Comparison of ENCODE assay signal across 9 cellular contexts in the genomic region with DNA sequence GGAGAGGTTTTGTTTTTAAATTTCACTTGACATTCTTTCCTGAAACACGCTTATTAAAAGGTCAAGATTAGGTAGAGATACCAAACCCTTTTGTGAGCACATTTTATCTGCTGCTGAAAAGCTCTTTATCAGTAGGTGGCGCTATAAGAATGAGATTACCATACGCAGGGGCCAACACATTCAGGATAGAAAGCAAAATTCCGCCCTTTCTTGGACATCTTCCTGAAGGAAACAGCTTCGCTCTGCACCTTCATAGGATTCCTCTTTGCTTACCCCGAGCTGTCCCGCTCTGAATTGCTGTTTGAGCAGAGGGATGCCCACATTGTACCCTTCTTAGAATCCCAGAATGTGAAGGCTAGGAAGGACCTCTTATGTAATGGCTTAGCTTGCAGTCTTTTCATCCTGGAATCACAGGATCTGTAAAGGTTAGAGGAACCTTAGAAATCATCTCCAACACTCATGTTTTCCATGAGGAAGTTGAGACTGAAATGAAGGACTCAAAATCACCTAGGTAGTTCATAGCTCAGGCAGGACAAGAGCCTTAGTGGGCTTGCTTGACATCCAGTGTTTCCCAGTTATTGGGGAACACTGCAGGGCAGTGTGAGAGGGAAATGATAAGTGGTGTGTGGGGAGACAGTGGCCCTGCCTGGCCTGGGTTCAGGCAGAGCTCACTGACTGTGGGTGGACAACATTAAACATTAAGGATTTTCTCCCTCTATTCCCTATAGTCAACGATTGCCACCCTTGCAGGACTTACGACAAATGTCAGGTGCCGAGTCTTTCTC. TPM values are rescaled to one million over a fixed set of nuclear protein-coding genes. Genes with fewer than 3 reads are reported as not detected.
DNase-seq lines count a peak whose midpoint lies in the region; ATAC-seq and TF ChIP-seq lines count a peak whose summit lies in the region.
"Had no signal": no experiment of that assay in that cellular context is flagged by ENCODE, and none has a peak within 500 bp of the region (broad histone marks: within the 10 kb centered on the region; RNA-seq: fewer than 3 reads in every experiment).

No MANE protein-coding gene starts in this region.

- peak overlapping the region; percentile 73 for H2AFZ ChIP-seq in GM23338

- no peak for ATAC-seq in CD4-positive, CD25-positive, alpha-beta regulatory T cell (ENCODE audit: low read depth in 2 of 2)
- ATAC-seq in GM23338 (peak; percentile 66), HG03469 (IDR thresholded peaks at IDR 0.05; ENCODE audit: unreplicated experiment) (no peak)

- peaks cover 16% of the 10 kb centered on the region for H3K9me2 ChIP-seq in GM23338 (ENCODE audit: insufficient read depth)

- no peaks in the 10 kb centered on the region for H3K36me3 ChIP-seq in CD4-positive, CD25-positive, alpha-beta regulatory T cell (ENCODE audit: control insufficient read depth, insufficient read depth, low read length)
- H3K36me3 ChIP-seq in GM23338 (ENCODE audit: insufficient read depth), result no peaks in the 10 kb centered on the region

- no peaks in the 10 kb centered on the region for H3K4me1 Mint-ChIP-seq in CD4-positive, CD25-positive, alpha-beta regulatory T cell
- H3K4me1 Mint-ChIP-seq in GM23338, result peaks cover 27% of the 10 kb centered on the region; the same call in 2 of the 3 replicates
- peaks cover 3% of the 10 kb centered on the region for H3K4me1 Mint-ChIP-seq in activated T-cell treated with anti-CD3 and anti-CD28 coated beads, Interleukin-2, amount 50 U/mL, for 24 hours (ENCODE audit: low read depth)
- H3K4me1 Mint-ChIP-seq: IgD-negative memory B cell had no signal

- H3K27me3 Mint-ChIP-seq in CD4-positive, CD25-positive, alpha-beta regulatory T cell, result peaks cover 8% of the 10 kb centered on the region
- no peaks in the 10 kb centered on the region for H3K27me3 Mint-ChIP-seq in GM23338 (ENCODE audit: insufficient read depth, low read depth, poor library complexity)
- H3K27me3 Mint-ChIP-seq in activated T-cell treated with anti-CD3 and anti-CD28 coated beads, Interleukin-2, amount 50 U/mL, for 24 hours, result no peaks in the 10 kb centered on the region

- H3K79me2 ChIP-seq in GM23338 (replicated peaks; ENCODE audit: insufficient read depth), result no peaks in the 10 kb centered on the region

- no peaks in the 10 kb centered on the region; the same call in 1 of the 2 replicates for H3F3A ChIP-seq in GM23338 (replicated peaks; ENCODE audit: low read depth)

- no peaks in the 10 kb centered on the region for H3K9me3 Mint-ChIP-seq in CD4-positive, CD25-positive, alpha-beta regulatory T cell
- H3K9me3 Mint-ChIP-seq in GM23338, result no peaks in the 10 kb centered on the region; the same call in 2 of the 3 replicates
- H3K9me3 Mint-ChIP-seq in activated T-cell treated with anti-CD3 and anti-CD28 coated beads, Interleukin-2, amount 50 U/mL, for 24 hours, result no peaks in the 10 kb centered on the region

- H3K9me3 ChIP-seq in CD4-positive, CD25-positive, alpha-beta regulatory T cell (ENCODE audit: control insufficient read depth in 2 of 2, low read length in 2 of 2), result no peaks in the 10 kb centered on the region

- H3K27me3 ChIP-seq in CD4-positive, CD25-positive, alpha-beta regulatory T cell (ENCODE audit: control insufficient read depth, insufficient read depth, low read length), result peaks cover 4% of the 10 kb centered on the region
- no peaks in the 10 kb centered on the region for H3K27me3 ChIP-seq in GM23338 (ENCODE audit: insufficient read depth)

- DNase-seq in CD4-positive, CD25-positive, alpha-beta regulatory T cell, result peak in 2 of 3 donors; percentile 41 to 48
- peak; percentile 93 for DNase-seq in GM23338 (ENCODE audit: low spot score)
- peak; percentile 57 for DNase-seq in NCI-H226
- peak; percentile 32 for DNase-seq in activated T-cell treated with anti-CD3 and anti-CD28 coated beads, Interleukin-2, amount 50 U/mL, for 24 hours
- peak; percentile 19 for DNase-seq in globus pallidus (ENCODE audit: low spot score)
- peak; percentile 65 for DNase-seq in pons (ENCODE audit: low spot score)
- no peak for DNase-seq in activated CD4-positive, CD25-positive, alpha-beta regulatory T cell (lab: John Stamatoyannopoulos, UW)

- H3K4me2 ChIP-seq in GM23338, result no peak overlapping the region

- H3K36me3 Mint-ChIP-seq in CD4-positive, CD25-positive, alpha-beta regulatory T cell, result no peaks in the 10 kb centered on the region
- no peaks in the 10 kb centered on the region; the same call in 2 of the 3 replicates for H3K36me3 Mint-ChIP-seq in GM23338 (ENCODE audit: low read depth)
- H3K36me3 Mint-ChIP-seq in activated T-cell treated with anti-CD3 and anti-CD28 coated beads, Interleukin-2, amount 50 U/mL, for 24 hours (ENCODE audit: low read depth), result no peaks in the 10 kb centered on the region
- H3K36me3 Mint-ChIP-seq: IgD-negative memory B cell had no signal

- H3K4me3 Mint-ChIP-seq in CD4-positive, CD25-positive, alpha-beta regulatory T cell, result no peak overlapping the region
- no peak overlapping the region for H3K4me3 Mint-ChIP-seq in GM23338
- no peak overlapping the region for H3K4me3 Mint-ChIP-seq in activated T-cell treated with anti-CD3 and anti-CD28 coated beads, Interleukin-2, amount 50 U/mL, for 24 hours
- H3K4me3 Mint-ChIP-seq: IgD-negative memory B cell had no signal

- no peak overlapping the region for H3K4me3 ChIP-seq in CD4-positive, CD25-positive, alpha-beta regulatory T cell (ENCODE audit: low read depth, low read length)
- H3K4me3 ChIP-seq in GM23338, result no peak overlapping the region

- H3K4me1 ChIP-seq in CD4-positive, CD25-positive, alpha-beta regulatory T cell (ENCODE audit: control insufficient read depth, insufficient read depth, low read length, poor library complexity, severe bottlenecking), result no peaks in the 10 kb centered on the region
- peaks cover 8% of the 10 kb centered on the region for H3K4me1 ChIP-seq in GM23338 (ENCODE audit: insufficient read depth)

- H3K27ac Mint-ChIP-seq in CD4-positive, CD25-positive, alpha-beta regulatory T cell, result no peak overlapping the region
- no peak overlapping the region; the same call in 1 of the 2 replicates for H3K27ac Mint-ChIP-seq in GM23338
- H3K27ac Mint-ChIP-seq in activated T-cell treated with anti-CD3 and anti-CD28 coated beads, Interleukin-2, amount 50 U/mL, for 24 hours, result no peak overlapping the region

- no peaks in the 10 kb centered on the region for H4K20me1 ChIP-seq in GM23338 (replicated peaks; ENCODE audit: insufficient read depth)

- no peak overlapping the region for H3K27ac ChIP-seq in CD4-positive, CD25-positive, alpha-beta regulatory T cell (ENCODE audit: insufficient read depth, low read length, poor library complexity, severe bottlenecking)
- H3K27ac ChIP-seq in GM23338 (ENCODE audit: low read depth), result no peak overlapping the region

- peak; percentile 91 to 98 for TF ChIP-seq CTCF in GM23338 (conservative IDR thresholded peaks at IDR 0.05; ENCODE audit: low read depth in 2 of 2)

TF ChIP-seq in GM23338, 12 proteins besides CTCF, POLR2A, EP300 and RAD21:
- TF ChIP-seq POLR2AphosphoS5 (IDR thresholded peaks at IDR 0.05; ENCODE audit: low read depth), result no peak
- TF ChIP-seq CREB1 (CRISPR knock-in tag; IDR thresholded peaks at IDR 0.05; ENCODE audit: low read depth), result no peak
- no peak for TF ChIP-seq EZH2 (IDR thresholded peaks at IDR 0.05; ENCODE audit: low read depth, unreplicated experiment)

RNA-seq across cellular contexts. Expression of a gene that starts 38.7 kb away (rescaled TPM):
- 91.1 TPM for total RNA-seq in CD4-positive, CD25-positive, alpha-beta regulatory T cell
- 10 to 100 TPM; 26.7 to 31.8 (median 30.8) TPM for polyA plus RNA-seq in CD4-positive, CD25-positive, alpha-beta regulatory T cell
- total RNA-seq in GM23338 (2014; rRNA removed; shearing (Covaris generic)), result 25.4 and 28.2 TPM in 2 replicates
- 27.7 and 28.5 TPM in 2 replicates for polyA plus RNA-seq in GM23338 (2016; fragmentation: Nextera tagmentation; extraction: Ambion mirVana)

Comparison
In these comparisons a context has a peak if more than half of its experiments do, and no peak if none do; other contexts are left out.
1. DNase-seq: peak in CD4-positive, CD25-positive, alpha-beta regulatory T cell (2 of 3), GM23338 (single experiment), NCI-H226 (single experiment), activated T-cell treated with anti-CD3 and anti-CD28 coated beads, Interleukin-2, amount 50 U/mL, for 24 hours (single experiment), globus pallidus (single experiment) and pons (single experiment); none in activated CD4-positive, CD25-positive, alpha-beta regulatory T cell (0 of 4).